ENCODE assay signal across 8 cellular contexts in genomic region chr2:74919827-74920226, GRCh38. TPM values are rescaled to one million over a fixed set of nuclear protein-coding genes. Genes with fewer than 3 reads are reported as not detected.
DNase-seq lines count a peak whose midpoint lies in the region; ATAC-seq, FAIRE-seq and TF ChIP-seq lines count a peak whose summit lies in the region.

No MANE protein-coding gene starts in this region.

- H3K4me2 ChIP-seq in keratinocyte (ENCODE audit: control insufficient read depth, extremely low read depth, insufficient read depth, low read depth, low read length) = peak overlapping the region; percentile 70

- dilution Hi-C loops in keratinocyte (cut with MboI; ENCODE audit: extremely low pct_ligation_motif_present, low sequenced_read_pairs) = no loop called here

- no peak for FAIRE-seq in keratinocyte (lab: Jason Lieb, UNC)

- H3K27me3 ChIP-seq in keratinocyte (ENCODE audit: control insufficient read depth, extremely low read depth, insufficient read depth, low read length) = no peaks in the 10 kb centered on the region

- H3K27me3 Mint-ChIP-seq in central memory CD8-positive, alpha-beta T cell = peaks cover 25% of the 10 kb centered on the region

- H2AFZ ChIP-seq in keratinocyte (ENCODE audit: control insufficient read depth, low read length) = peak overlapping the region; percentile 88

- H3K36me3 ChIP-seq in keratinocyte (ENCODE audit: control insufficient read depth in 2 of 2, extremely low read depth in 1 of 2, insufficient read depth in 2 of 2, low read length in 2 of 2) = no peaks in the 10 kb centered on the region

- DNase-seq in ACHN (peak; percentile 54), NCI-H146 (lab: John Stamatoyannopoulos, UW) (peak; percentile 79), keratinocyte (ENCODE audit: low read depth, low spot score) (no peak)
- DNase-seq in activated CD4-positive, alpha-beta T cell treated with anti-CD3 and anti-CD28 coated beads for 1 hour = peak; percentile 60
- peak; percentile 51 to 55 for DNase-seq in central memory CD8-positive, alpha-beta T cell (ENCODE audit: low spot score in 2 of 2)
- DNase-seq in stimulated activated CD4-positive, alpha-beta T cell treated with anti-CD3 and anti-CD28 coated beads, Interleukin-15, amount 100 ng/mL, for 48 hours (ENCODE audit: low read depth in 2 of 2) = peak; percentile 49 to 64

- no peaks in the 10 kb centered on the region for H3K9me3 Mint-ChIP-seq in central memory CD8-positive, alpha-beta T cell

- no peak overlapping the region for H3K4me3 Mint-ChIP-seq in central memory CD8-positive, alpha-beta T cell

- in situ Hi-C loops in ACHN (cut with HindIII; ENCODE audit: low pct_ligation_motif_present, low pct_unique_long_range_greater_than_20kb, low sequenced_read_pairs) = no loop called here

- no peaks in the 10 kb centered on the region for H3K79me2 ChIP-seq in keratinocyte (ENCODE audit: control insufficient read depth, insufficient read depth, low read length)

- H3K4me1 Mint-ChIP-seq in central memory CD8-positive, alpha-beta T cell = peaks cover 2% of the 10 kb centered on the region

- ATAC-seq in GM19035 (IDR thresholded peaks at IDR 0.05; ENCODE audit: unreplicated experiment) = peak; percentile 63
- peak; percentile 58 for ATAC-seq in central memory CD8-positive, alpha-beta T cell (replicated peaks; ENCODE audit: extremely low read depth, poor library complexity, severe bottlenecking)
- ATAC-seq in GM19455 (IDR thresholded peaks at IDR 0.05; ENCODE audit: unreplicated experiment) = no peak

- peaks cover 10% of the 10 kb centered on the region for H3K4me1 ChIP-seq in keratinocyte (ENCODE audit: control insufficient read depth, extremely low read depth, insufficient read depth, low read length)

- H3K27ac Mint-ChIP-seq in central memory CD8-positive, alpha-beta T cell (ENCODE audit: low read depth) = peak overlapping the region; percentile 48

- TF ChIP-seq CTCF in keratinocyte (optimal IDR thresholded peaks at IDR 0.05 in 1 of 3, IDR thresholded peaks at IDR 0.05 in 1 of 3, conservative IDR thresholded peaks at IDR 0.05 in 1 of 3; ENCODE audit: extremely low read depth in 1 of 3, insufficient read depth in 2 of 3, low read length in 3 of 3) = peak; percentile 58 to 86 (median 82)

- no peaks in the 10 kb centered on the region for H4K20me1 ChIP-seq in keratinocyte (ENCODE audit: control insufficient read depth, extremely low read depth, insufficient read depth, low read length)

- H3K9ac ChIP-seq in keratinocyte (ENCODE audit: control insufficient read depth, extremely low read depth, insufficient read depth, low read length) = no peak overlapping the region

- peak overlapping the region; percentile 25 to 53 (median 46) for H3K4me3 ChIP-seq in keratinocyte (ENCODE audit: control insufficient read depth in 2 of 3, extremely low read depth in 1 of 3, insufficient read depth in 2 of 3, low read depth in 1 of 3, low read length in 3 of 3)

- no peaks in the 10 kb centered on the region for H3K9me3 ChIP-seq in keratinocyte (ENCODE audit: control insufficient read depth, low read depth, low read length)

- H3K9me1 ChIP-seq in keratinocyte (ENCODE audit: control insufficient read depth, extremely low read depth, insufficient read depth, low read length) = no peaks in the 10 kb centered on the region

- no peaks in the 10 kb centered on the region for H3K36me3 Mint-ChIP-seq in central memory CD8-positive, alpha-beta T cell (ENCODE audit: insufficient read depth)

- no peak overlapping the region for H3K27ac ChIP-seq in keratinocyte (ENCODE audit: control insufficient read depth, insufficient read depth, low read length)

RNA-seq across cellular contexts. Expression of gene POLE4, which starts 38.6 kb away (rescaled TPM):
- 27.7 to 66.4 TPM (median 42.2 TPM) in 3 replicates for polyA plus RNA-seq in keratinocyte
- polyA plus RNA-seq in keratinocyte (2011; ENCODE audit: low read depth) = 18.5 TPM
- 28.7 and 46.0 TPM in 2 replicates for polyA plus RNA-seq in keratinocyte (2011; cell fraction: cytosol; rRNA removed)
- 8.3 and 9.0 TPM in 2 replicates for polyA plus RNA-seq in keratinocyte (2011; cell fraction: nucleus; rRNA removed)
- 50.9 and 65.0 TPM in 2 replicates for polyA plus RNA-seq in keratinocyte (2012; ENCODE audit: low replicate concordance)
- 10.3 to 14.2 TPM (median 11.6 TPM) in 3 replicates for polyA minus RNA-seq in keratinocyte
- 18.2 TPM for polyA minus RNA-seq in keratinocyte (2011; cell fraction: cytosol; rRNA and poly(A)+ RNA removed)
- polyA minus RNA-seq in keratinocyte (2011; cell fraction: nucleus; rRNA and poly(A)+ RNA removed) = 3.9 and 4.3 TPM in 2 replicates
